Comparison of ENCODE assay signal across 31 cellular contexts in the genomic region with DNA sequence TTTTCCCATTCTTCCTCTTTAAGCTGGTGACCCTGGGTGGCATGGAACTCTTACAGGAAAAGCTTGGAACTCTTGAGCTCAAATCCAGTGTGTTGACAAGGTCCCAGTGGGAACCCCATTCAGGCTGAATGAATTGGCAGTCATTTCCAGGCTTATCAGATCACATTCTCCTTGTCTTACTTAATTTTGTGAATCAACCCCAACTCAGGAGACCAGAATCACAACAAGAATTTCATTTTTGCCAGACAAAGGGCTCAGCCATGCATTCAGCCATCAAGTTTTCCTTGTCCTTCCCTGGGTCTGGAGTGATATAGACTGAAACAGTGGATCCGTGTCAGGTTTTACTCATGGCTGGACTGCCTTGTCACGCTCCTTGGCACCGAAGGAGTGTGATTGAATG.
DNase-seq lines count a peak whose midpoint lies in the region; ATAC-seq, FAIRE-seq and TF ChIP-seq lines count a peak whose summit lies in the region.
"Had no signal": no experiment of that assay in that cellular context is flagged by ENCODE, and none has a peak within 500 bp of the region (broad histone marks: within the 10 kb centered on the region; RNA-seq: fewer than 3 reads in every experiment).

No MANE protein-coding gene starts in this region.

- peak overlapping the region; percentile 55 for H3K27ac Mint-ChIP-seq in astrocyte (ENCODE audit: unreplicated experiment)
- H3K27ac Mint-ChIP-seq: activated naive CD8-positive, alpha-beta T cell treated with anti-CD3 and anti-CD28 coated beads for 36 hours; activated T-helper 2 cell treated with anti-CD3 and anti-CD28 coated beads, Interferon-gamma antibody, Interleukin-2, Interleukin-4, amounts not matched to agents 10 μg/mL and 5 μg/mL and 100 μg/mL, durations not matched to agents 14 hours and 24 hours and 36 hours; B cell; effector memory CD8-positive, alpha-beta T cell; stimulated activated memory B cell treated with anti-CD40 and anti-IgM and Interleukin-4, amounts not matched to agents 10 μg/mL and 1 μg/mL and 100 μg/mL, for 72 hours; T-helper 2 cell treated with Interferon-gamma antibody and Interleukin-4, amounts not matched to agents 5 μg/mL and 100 μg/mL, for 36 hours had no signal

- H3K4me2 ChIP-seq in astrocyte (ENCODE audit: low read length) (peak overlapping the region; percentile 2), parathyroid adenoma (ENCODE audit: low read length) (no peak overlapping the region)
- H3K4me2 ChIP-seq: A549, SK-N-SH, smooth muscle cell had no signal

- H4K20me1 ChIP-seq in astrocyte (ENCODE audit: insufficient read depth, low read length) = no peaks in the 10 kb centered on the region

- no peaks in the 10 kb centered on the region for H3K36me3 Mint-ChIP-seq in astrocyte (ENCODE audit: low read depth, unreplicated experiment)
- H3K36me3 Mint-ChIP-seq: activated naive CD8-positive, alpha-beta T cell treated with anti-CD3 and anti-CD28 coated beads for 36 hours; stimulated activated memory B cell treated with anti-CD40 and anti-IgM and Interleukin-4, amounts not matched to agents 10 μg/mL and 1 μg/mL and 100 μg/mL, for 72 hours had no signal

- H3K27ac ChIP-seq in astrocyte (ENCODE audit: low read depth, low read length) = peak overlapping the region; percentile 47
- no peak overlapping the region for H3K27ac ChIP-seq in parathyroid adenoma
- H3K27ac ChIP-seq: A549, esophagus muscularis mucosa, gastroesophageal sphincter, HL-60, lower lobe of right lung, RWPE1, suprapubic skin had no signal

- H3K4me3 Mint-ChIP-seq in astrocyte (ENCODE audit: unreplicated experiment) = no peak overlapping the region
- H3K4me3 Mint-ChIP-seq: activated naive CD8-positive, alpha-beta T cell treated with anti-CD3 and anti-CD28 coated beads for 36 hours; B cell; effector memory CD8-positive, alpha-beta T cell; H9; stimulated activated memory B cell treated with anti-CD40 and anti-IgM and Interleukin-4, amounts not matched to agents 10 μg/mL and 1 μg/mL and 100 μg/mL, for 72 hours; T-helper 2 cell treated with Interferon-gamma antibody and Interleukin-4, amounts not matched to agents 5 μg/mL and 100 μg/mL, for 36 hours had no signal

- H3K9me3 ChIP-seq in astrocyte (ENCODE audit: insufficient read depth, low read depth, low read length) (no peaks in the 10 kb centered on the region), parathyroid adenoma (ENCODE audit: control insufficient read depth, low read length) (no peaks in the 10 kb centered on the region)
- H3K9me3 ChIP-seq: A549, esophagus muscularis mucosa, gastroesophageal sphincter, lower lobe of right lung, SK-N-SH, suprapubic skin had no signal

- ATAC-seq in GM21825 (IDR thresholded peaks at IDR 0.05; ENCODE audit: unreplicated experiment) (no peak), HG02798 (IDR thresholded peaks at IDR 0.05; ENCODE audit: poor library complexity, unreplicated experiment) (no peak)
- ATAC-seq: A549; effector memory CD8-positive, alpha-beta T cell; gastroesophageal sphincter; lower lobe of right lung; stimulated activated memory B cell treated with anti-CD40 and anti-IgM and Interleukin-4, amounts not matched to agents 10 μg/mL and 1 μg/mL and 100 μg/mL, for 72 hours had no signal

- H2AFZ ChIP-seq in astrocyte (ENCODE audit: low read depth, low read length) (peak overlapping the region; percentile 3), parathyroid adenoma (peak overlapping the region; percentile 47)

- H3K79me2 ChIP-seq in astrocyte (ENCODE audit: insufficient read depth, low read length) (no peaks in the 10 kb centered on the region), parathyroid adenoma (no peaks in the 10 kb centered on the region)

- no peak for FAIRE-seq in astrocyte (lab: Jason Lieb, UNC)
- FAIRE-seq: A549, colon, GM12891, HepG2, urothelium cell line had no signal

- no peaks in the 10 kb centered on the region for H3K27me3 Mint-ChIP-seq in astrocyte (ENCODE audit: low read depth, unreplicated experiment)

- H3K27me3 ChIP-seq in astrocyte (ENCODE audit: insufficient read depth, low read length) (no peaks in the 10 kb centered on the region), parathyroid adenoma (ENCODE audit: control insufficient read depth, insufficient read depth, low read length) (no peaks in the 10 kb centered on the region)
- H3K27me3 ChIP-seq: suprapubic skin had no signal

- DNase-seq in G401 (ENCODE audit: low spot score) = peak; percentile 52
- DNase-seq in astrocyte (ENCODE audit: low read depth) = peak; percentile 22
- peak; percentile 11 for DNase-seq in hepatic stellate cell (ENCODE audit: low spot score)
- no peak for DNase-seq in activated naive CD4-positive, alpha-beta T cell treated with Interleukin-2 at 50 U/mL for 16 hours
- no peak for DNase-seq in NK-92 treated with Interleukin-12 subunit alpha and Interleukin-12 subunit beta, amount 100 ng/mL, for 24 hours (lab: John Stamatoyannopoulos, UW)
- DNase-seq: activated naive CD8-positive, alpha-beta T cell treated with anti-CD3 and anti-CD28 coated beads for 36 hours; effector memory CD8-positive, alpha-beta T cell; H9; lower lobe of right lung; NCI-H1694 treated with DMSO at 0.1 percent for 48 hours; NCI-H526 treated with DMSO at 0.1 percent for 48 hours; SK-N-SH; stimulated activated CD4-positive, alpha-beta T cell treated with anti-CD3 and anti-CD28 coated beads, Interleukin-2, amount 100 ng/mL, for 24 hours had no signal

- H3K36me3 ChIP-seq in astrocyte (ENCODE audit: insufficient read depth, low read length) (no peaks in the 10 kb centered on the region), parathyroid adenoma (ENCODE audit: control insufficient read depth, insufficient read depth, low read length) (no peaks in the 10 kb centered on the region)
- H3K36me3 ChIP-seq: esophagus muscularis mucosa, gastroesophageal sphincter, lower lobe of right lung, suprapubic skin had no signal

- H3K4me1 ChIP-seq in astrocyte (ENCODE audit: insufficient read depth, low read length) = peaks cover 12% of the 10 kb centered on the region
- H3K4me1 ChIP-seq in parathyroid adenoma = peaks cover 6% of the 10 kb centered on the region
- H3K4me1 ChIP-seq: A549, esophagus muscularis mucosa, gastroesophageal sphincter, lower lobe of right lung, suprapubic skin had no signal

- H3K4me1 Mint-ChIP-seq in astrocyte (ENCODE audit: low read depth, unreplicated experiment) = peaks cover 13% of the 10 kb centered on the region
- H3K4me1 Mint-ChIP-seq: activated naive CD8-positive, alpha-beta T cell treated with anti-CD3 and anti-CD28 coated beads for 36 hours; B cell; stimulated activated memory B cell treated with anti-CD40 and anti-IgM and Interleukin-4, amounts not matched to agents 10 μg/mL and 1 μg/mL and 100 μg/mL, for 72 hours had no signal

- in situ Hi-C loops in G401 (cut with HindIII; ENCODE audit: low sequenced_read_pairs) = no loop called here

- TF ChIP-seq CTCF in astrocyte (IDR thresholded peaks at IDR 0.05; ENCODE audit: insufficient read depth, low read depth, low read length) = no peak
- no peak for TF ChIP-seq CTCF in parathyroid adenoma (IDR thresholded peaks at IDR 0.05)

- H3K9me3 Mint-ChIP-seq in astrocyte (ENCODE audit: unreplicated experiment) = peaks cover 1% of the 10 kb centered on the region
- H3K9me3 Mint-ChIP-seq: activated naive CD8-positive, alpha-beta T cell treated with anti-CD3 and anti-CD28 coated beads for 36 hours; activated T-helper 2 cell treated with anti-CD3 and anti-CD28 coated beads, Interferon-gamma antibody, Interleukin-2, Interleukin-4, amounts not matched to agents 10 μg/mL and 5 μg/mL and 100 μg/mL, durations not matched to agents 14 hours and 24 hours and 36 hours; H9; stimulated activated memory B cell treated with anti-CD40 and anti-IgM and Interleukin-4, amounts not matched to agents 10 μg/mL and 1 μg/mL and 100 μg/mL, for 72 hours; T-helper 2 cell treated with Interferon-gamma antibody and Interleukin-4, amounts not matched to agents 5 μg/mL and 100 μg/mL, for 36 hours had no signal

- H3K4me3 ChIP-seq in astrocyte (ENCODE audit: insufficient read depth, low read depth, low read length) = no peak overlapping the region
- H3K4me3 ChIP-seq in parathyroid adenoma (ENCODE audit: low read depth, low read length) = no peak overlapping the region
- H3K4me3 ChIP-seq: A549, esophagus muscularis mucosa, gastroesophageal sphincter, lower lobe of right lung, smooth muscle cell, suprapubic skin had no signal

- peak overlapping the region; percentile 19 for H3K9ac ChIP-seq in astrocyte (ENCODE audit: low read length)
- H3K9ac ChIP-seq in parathyroid adenoma = no peak overlapping the region
- H3K9ac ChIP-seq: SK-N-SH had no signal

Comparison
In these comparisons a context has a peak if more than half of its experiments do, and no peak if none do; other contexts are left out.
1. DNase-seq: peak in G401 (single experiment), astrocyte (single experiment) and hepatic stellate cell (single experiment); none in activated naive CD4-positive, alpha-beta T cell treated with Interleukin-2 at 50 U/mL for 16 hours (single experiment) and NK-92 treated with Interleukin-12 subunit alpha and Interleukin-12 subunit beta, amount 100 ng/mL, for 24 hours (single experiment).